Comparison of ENCODE assay signal across 9 cellular contexts in genomic region chr6:25788305-25788922, GRCh38. TPM values are rescaled to one million over a fixed set of nuclear protein-coding genes. Genes with fewer than 3 reads are reported as not detected.
DNase-seq lines count a peak whose midpoint lies in the region; ATAC-seq and TF ChIP-seq lines count a peak whose summit lies in the region.
"Had no signal": no experiment of that assay in that cellular context is flagged by ENCODE, and none has a peak within 500 bp of the region (broad histone marks: within the 10 kb centered on the region; RNA-seq: fewer than 3 reads in every experiment).

No MANE protein-coding gene starts in this region.

- no peaks in the 10 kb centered on the region for H3K79me2 ChIP-seq in HCT116 (ENCODE audit: insufficient read depth, low read length)

- H3K9me2 ChIP-seq in HCT116 (ENCODE audit: insufficient read depth) = no peaks in the 10 kb centered on the region; the same call in 1 of the 2 replicates

- RAD21 ChIA-PET in HCT116 (lab: Charles Lee; ENCODE audit: low non-redundant PET in 1 of 2, low total read pairs in 2 of 2, uncharacterized antibody in 2 of 2, unreplicated experiment in 2 of 2) = interaction anchor here in 1 of 2 experiments (0.5 to 0.9 kb wide), 2 partner anchors 93 to 120 kb away, joined by 3 to 4 read pairs; no protein-coding TSS in a partner anchor

- no peak overlapping the region for H3K9ac ChIP-seq in HCT116 (ENCODE audit: low read length)

- H3K27ac ChIP-seq in HCT116 (ENCODE audit: low read depth, low read length) = no peak overlapping the region
- no peak overlapping the region for H3K27ac ChIP-seq in SJSA1
- H3K27ac ChIP-seq in ascending aorta = no peak overlapping the region

- intact Hi-C loops in HCT116 (cut with micrococcal nuclease) (loop anchor here (1.0 to 2.0 kb wide), 3 partner anchors 102 to 215 kb away; no protein-coding TSS in a partner anchor), ascending aorta (cut with DNase I) (loop anchor here (2.0 to 10.0 kb wide), 3 partner anchors 102 to 216 kb away; no protein-coding TSS in a partner anchor)

- TF ChIP-seq RAD21 in HCT116 (IDR thresholded peaks at IDR 0.05; ENCODE audit: low read depth) = peak; percentile 61

- no peak overlapping the region for H3K4me2 ChIP-seq in HCT116 (ENCODE audit: low read length)

- H3K4me1 Mint-ChIP-seq in stimulated activated naive B cell treated with anti-CD40 and anti-IgM and Interleukin-4, amounts not matched to agents 10 μg/mL and 1 μg/mL and 100 μg/mL, for 72 hours = peaks cover 0 to 2% of the 10 kb centered on the region in 2 donors

- no peak overlapping the region for H3K4me3 ChIP-seq in HCT116 (replicated peaks in 1 of 2; ENCODE audit: low read depth in 1 of 2, low read length in 2 of 2)
- no peak overlapping the region for H3K4me3 ChIP-seq in SJSA1
- H3K4me3 ChIP-seq in ascending aorta = no peak overlapping the region

- H3K27me3 Mint-ChIP-seq in stimulated activated naive B cell treated with anti-CD40 and anti-IgM and Interleukin-4, amounts not matched to agents 10 μg/mL and 1 μg/mL and 100 μg/mL, for 72 hours = peaks cover 0 to 5% of the 10 kb centered on the region in 2 donors

- CTCF ChIA-PET in HCT116 (lab: Charles Lee) = interaction anchor here (0.9 to 1.7 kb wide), 5 partner anchors 16 to 204 kb away, joined by 3 to 4 read pairs (median 3); no protein-coding TSS in a partner anchor

- TF ChIP-seq CTCF in HCT116 (IDR thresholded peaks at IDR 0.05 in 2 of 3, conservative IDR thresholded peaks at IDR 0.05 in 1 of 3; ENCODE audit: borderline replicate concordance in 1 of 3, insufficient read depth in 1 of 3, low read depth in 2 of 3, low read length in 2 of 3) (peak; percentile 44 to 75 (median 75); a peak in 5 of 6 replicates), ascending aorta (IDR thresholded peaks at IDR 0.05) (peak; percentile 17 to 49 (median 37))

- H3K27me3 ChIP-seq in HCT116 (ENCODE audit: insufficient read depth, low read length) (no peaks in the 10 kb centered on the region), SJSA1 (replicated peaks) (no peaks in the 10 kb centered on the region), ascending aorta (no peaks in the 10 kb centered on the region)

- H3K36me3 ChIP-seq in HCT116 (ENCODE audit: control insufficient read depth in 1 of 2, insufficient read depth in 2 of 2, low read length in 2 of 2) = no peaks in the 10 kb centered on the region
- no peaks in the 10 kb centered on the region for H3K36me3 ChIP-seq in SJSA1
- H3K36me3 ChIP-seq in ascending aorta = no peaks in the 10 kb centered on the region

- DNase-seq in Caki2 (ENCODE audit: low read depth) (peak; percentile 25), HCT116 (ENCODE audit: low read depth, low spot score) (peak; percentile 45), SJSA1 (ENCODE audit: low read depth in 1 of 2, low spot score in 2 of 2) (peak; percentile 18 to 52), ascending aorta (ENCODE audit: low spot score in 2 of 2) (no peak), left kidney (ENCODE audit: low read depth, low spot score) (peak; percentile 45)
- DNase-seq in stimulated activated naive B cell treated with anti-CD40 and anti-IgM and Interleukin-4, amounts not matched to agents 10 μg/mL and 1 μg/mL and 100 μg/mL, for 72 hours = no peak

- TF ChIP-seq POLR2A in HCT116 (IDR thresholded peaks at IDR 0.05; ENCODE audit: borderline replicate concordance, extremely low read depth, insufficient read depth, insufficient read length) = no peak

- no peak overlapping the region for H3K4me3 Mint-ChIP-seq in stimulated activated naive B cell treated with anti-CD40 and anti-IgM and Interleukin-4, amounts not matched to agents 10 μg/mL and 1 μg/mL and 100 μg/mL, for 72 hours

- in situ Hi-C loops in Caki2 (cut with HindIII; ENCODE audit: low pct_unique_long_range_greater_than_20kb, low sequenced_read_pairs) = no loop called here

- no peaks in the 10 kb centered on the region for H4K20me1 ChIP-seq in HCT116 (ENCODE audit: insufficient read depth)

- ATAC-seq in HCT116 (peak; percentile 99), GM19023 (IDR thresholded peaks at IDR 0.05; ENCODE audit: unreplicated experiment) (no peak), HG03139 (IDR thresholded peaks at IDR 0.05; ENCODE audit: unreplicated experiment) (no peak)
- ATAC-seq in stimulated activated naive B cell treated with anti-CD40 and anti-IgM and Interleukin-4, amounts not matched to agents 10 μg/mL and 1 μg/mL and 100 μg/mL, for 72 hours (replicated peaks) = peak; percentile 55 to 57

- POLR2A ChIA-PET in HCT116 (lab: Charles Lee) = no interaction called here

- H3K9me3 Mint-ChIP-seq in stimulated activated naive B cell treated with anti-CD40 and anti-IgM and Interleukin-4, amounts not matched to agents 10 μg/mL and 1 μg/mL and 100 μg/mL, for 72 hours = no peaks in the 10 kb centered on the region

- no peak overlapping the region for H3K27ac Mint-ChIP-seq in stimulated activated naive B cell treated with anti-CD40 and anti-IgM and Interleukin-4, amounts not matched to agents 10 μg/mL and 1 μg/mL and 100 μg/mL, for 72 hours

- H3K9me3 ChIP-seq in HCT116 (ENCODE audit: control insufficient read depth in 1 of 2, insufficient read depth in 1 of 2, low read depth in 1 of 2, low read length in 2 of 2) (no peaks in the 10 kb centered on the region), SJSA1 (replicated peaks) (no peaks in the 10 kb centered on the region), ascending aorta (no peaks in the 10 kb centered on the region)

- peaks cover 0 to 1% of the 10 kb centered on the region in 2 donors for H3K36me3 Mint-ChIP-seq in stimulated activated naive B cell treated with anti-CD40 and anti-IgM and Interleukin-4, amounts not matched to agents 10 μg/mL and 1 μg/mL and 100 μg/mL, for 72 hours

- BruUV-seq in HCT116 (replicated peaks; lab: Mats Ljungman, UMichigan) = no TSS peak

- H2AFZ ChIP-seq in HCT116 (ENCODE audit: low read depth, low read length, poor library complexity, severe bottlenecking) = peak overlapping the region; percentile 33

- H3K4me1 ChIP-seq in HCT116 (ENCODE audit: control insufficient read depth in 1 of 2, insufficient read depth in 2 of 2, low read length in 2 of 2) (no peaks in the 10 kb centered on the region), SJSA1 (replicated peaks) (no peaks in the 10 kb centered on the region), ascending aorta (no peaks in the 10 kb centered on the region)

TF ChIP-seq in HCT116, 20 proteins besides CTCF, POLR2A, EP300 and RAD21:
- TF ChIP-seq ZNF274 (IDR thresholded peaks at IDR 0.05; ENCODE audit: low read depth, low read length) (no peak), CBX3 (IDR thresholded peaks at IDR 0.05; ENCODE audit: low read depth) (0 out of 2 replicates have a peak, but pooled peaks have one; percentile 27)

RNA-seq across cellular contexts. Expression of gene SLC17A4, which starts 33.9 kb away (rescaled TPM):
- not detected in 2 replicates for total RNA-seq in Caki2 (2014; rRNA removed; shearing (Covaris generic); ENCODE audit: low replicate concordance)
- total RNA-seq in HCT116 (2021; ENCODE audit: unreplicated experiment) (not detected), ascending aorta (not detected)
- not detected in 2 replicates for polyA plus RNA-seq in HCT116 (2012)
- not detected in 2 replicates for total RNA-seq in SJSA1 (2014; rRNA removed; shearing (Covaris generic))

RNA-seq across cellular contexts. Expression of gene SLC17A1, which starts 43.4 kb away (rescaled TPM):
- 0.24 and 0.64 TPM in 2 replicates for total RNA-seq in Caki2 (2014; rRNA removed; shearing (Covaris generic); ENCODE audit: low replicate concordance)
- total RNA-seq in HCT116 (2021; ENCODE audit: unreplicated experiment) (not detected), ascending aorta (not detected)
- polyA plus RNA-seq in HCT116 (2012) = not detected in 2 replicates
- total RNA-seq in SJSA1 (2014; rRNA removed; shearing (Covaris generic)) = not detected in 2 replicates
- polyA plus RNA-seq: adipose tissue had no signal

Comparison
In these comparisons a context has a peak if more than half of its experiments do, and no peak if none do; other contexts are left out.
1. DNase-seq: peak in Caki2 (single experiment), HCT116 (single experiment), SJSA1 (2 of 2) and left kidney (single experiment); none in ascending aorta (0 of 2) and stimulated activated naive B cell treated with anti-CD40 and anti-IgM and Interleukin-4, amounts not matched to agents 10 μg/mL and 1 μg/mL and 100 μg/mL, for 72 hours (single experiment).
2. ATAC-seq: peak in HCT116 (single experiment) and stimulated activated naive B cell treated with anti-CD40 and anti-IgM and Interleukin-4, amounts not matched to agents 10 μg/mL and 1 μg/mL and 100 μg/mL, for 72 hours (2 of 2); none in GM19023 (single experiment) and HG03139 (single experiment).